ENCODE assay signal across 1 cellular context in the genomic region with DNA sequence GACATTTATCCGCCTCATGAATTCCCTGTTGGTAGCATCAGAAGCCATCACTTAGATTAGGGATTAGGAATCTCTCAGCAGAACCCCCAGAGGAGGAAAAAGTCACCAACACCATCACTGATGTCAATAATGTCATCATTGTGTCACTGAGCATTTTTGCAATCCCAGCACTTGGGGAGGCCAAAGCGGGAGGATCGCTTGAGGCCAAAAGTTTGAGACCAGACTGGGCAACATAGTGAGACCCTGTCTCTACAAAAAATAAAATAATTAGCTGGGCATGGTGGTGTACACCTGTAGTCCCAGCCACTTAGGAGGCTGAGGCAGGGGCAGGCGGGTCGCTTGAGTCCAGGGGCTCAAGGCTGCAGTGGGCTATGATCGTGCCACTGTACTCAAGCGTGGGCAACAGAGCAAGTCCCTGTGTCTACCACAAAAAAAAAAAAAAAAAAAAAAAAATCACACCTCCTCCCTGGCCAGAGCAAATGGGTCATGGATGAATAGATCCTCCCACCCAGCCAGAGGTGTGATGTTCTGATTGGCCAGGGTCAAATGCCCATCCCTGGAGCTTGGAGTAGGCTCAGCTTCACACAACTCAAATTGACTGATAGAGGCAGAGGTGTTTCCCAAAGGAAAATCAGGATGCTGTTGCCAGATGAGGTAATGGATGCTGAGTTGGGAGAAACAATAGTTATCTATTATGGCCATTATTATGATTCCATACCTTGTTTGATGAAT.
TF ChIP-seq lines count a peak whose summit lies in the region.

No MANE protein-coding gene starts in this region.

TF ChIP-seq in HEK293, 187 proteins besides CTCF, POLR2A, EP300 and RAD21 (continued from another document):
- TF ChIP-seq, protein P1, sequence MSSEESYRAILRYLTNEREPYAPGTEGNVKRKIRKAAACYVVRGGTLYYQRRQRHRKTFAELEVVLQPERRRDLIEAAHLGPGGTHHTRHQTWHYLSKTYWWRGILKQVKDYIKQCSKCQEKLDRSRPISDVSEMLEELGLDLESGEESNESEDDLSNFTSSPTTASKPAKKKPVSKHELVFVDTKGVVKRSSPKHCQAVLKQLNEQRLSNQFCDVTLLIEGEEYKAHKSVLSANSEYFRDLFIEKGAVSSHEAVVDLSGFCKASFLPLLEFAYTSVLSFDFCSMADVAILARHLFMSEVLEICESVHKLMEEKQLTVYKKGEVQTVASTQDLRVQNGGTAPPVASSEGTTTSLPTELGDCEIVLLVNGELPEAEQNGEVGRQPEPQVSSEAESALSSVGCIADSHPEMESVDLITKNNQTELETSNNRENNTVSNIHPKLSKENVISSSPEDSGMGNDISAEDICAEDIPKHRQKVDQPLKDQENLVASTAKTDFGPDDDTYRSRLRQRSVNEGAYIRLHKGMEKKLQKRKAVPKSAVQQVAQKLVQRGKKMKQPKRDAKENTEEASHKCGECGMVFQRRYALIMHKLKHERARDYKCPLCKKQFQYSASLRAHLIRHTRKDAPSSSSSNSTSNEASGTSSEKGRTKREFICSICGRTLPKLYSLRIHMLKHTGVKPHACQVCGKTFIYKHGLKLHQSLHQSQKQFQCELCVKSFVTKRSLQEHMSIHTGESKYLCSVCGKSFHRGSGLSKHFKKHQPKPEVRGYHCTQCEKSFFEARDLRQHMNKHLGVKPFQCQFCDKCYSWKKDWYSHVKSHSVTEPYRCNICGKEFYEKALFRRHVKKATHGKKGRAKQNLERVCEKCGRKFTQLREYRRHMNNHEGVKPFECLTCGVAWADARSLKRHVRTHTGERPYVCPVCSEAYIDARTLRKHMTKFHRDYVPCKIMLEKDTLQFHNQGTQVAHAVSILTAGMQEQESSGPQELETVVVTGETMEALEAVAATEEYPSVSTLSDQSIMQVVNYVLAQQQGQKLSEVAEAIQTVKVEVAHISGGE (tag by site-specific recombination; conservative IDR thresholded peaks at IDR 0.05; ENCODE audit: low read depth) = no peak
- TF ChIP-seq SP3 (tag by site-specific recombination; IDR thresholded peaks at IDR 0.05) = no peak
